8 cellular contexts compared by ENCODE assay signal in genomic region chr6:4281341-4282293, GRCh38.
DNase-seq lines count a peak whose midpoint lies in the region; ATAC-seq lines count a peak whose summit lies in the region.

No MANE protein-coding gene starts in this region.

- no peak overlapping the region for H3K9ac ChIP-seq in iPS-18a (ENCODE audit: low read length)

- H3K27me3 ChIP-seq in iPS-18a (ENCODE audit: control insufficient read depth, insufficient read depth, low read length), result peaks cover 37% of the 10 kb centered on the region

- no peaks in the 10 kb centered on the region for H3K4me1 ChIP-seq in iPS-18a (ENCODE audit: control insufficient read depth, low read depth, low read length)

- no peaks in the 10 kb centered on the region for H3K36me3 ChIP-seq in iPS-18a (ENCODE audit: control insufficient read depth, low read depth, low read length)

- no peak overlapping the region for H3K27ac ChIP-seq in iPS-18a (ENCODE audit: low read length)

- ATAC-seq in HG02973 (IDR thresholded peaks at IDR 0.05; ENCODE audit: unreplicated experiment), result peak; percentile 92

- no peaks in the 10 kb centered on the region for H3K9me3 ChIP-seq in iPS-18a (ENCODE audit: control insufficient read depth, low read depth, low read length)

- peak overlapping the region; percentile 53 for H3K4me3 ChIP-seq in iPS-18a (ENCODE audit: low read length)
- peak overlapping the region; percentile 20 for H3K4me3 ChIP-seq in skeletal muscle cell (ENCODE audit: low read depth, low read length)

- DNase-seq in activated CD8-positive, alpha-beta memory T cell treated with anti-CD3 and anti-CD28 coated beads, Interleukin-2, amount 50 U/mL, for 24 hours (ENCODE audit: extremely low read depth), result peak; percentile 5
- no peak for DNase-seq in activated CD8-positive, alpha-beta memory T cell treated with anti-CD3 and anti-CD28 coated beads, Interleukin-2, amount 50 U/mL, for 4 hours
- peak; percentile 91 for DNase-seq in NCI-H2171 treated with DMSO at 0.1 percent for 48 hours (lab: John Stamatoyannopoulos, UW)
- peak; percentile 72 for DNase-seq in astrocyte of the hippocampus (ENCODE audit: low read depth, low spot score)
- no peak for DNase-seq in skeletal muscle cell (ENCODE audit: low read depth)
- DNase-seq in OCI-M1 (lab: John Stamatoyannopoulos, UW), result no peak

Comparison
In these comparisons a context has a peak if more than half of its experiments do, and no peak if none do; other contexts are left out.
1. DNase-seq: peak in activated CD8-positive, alpha-beta memory T cell treated with anti-CD3 and anti-CD28 coated beads, Interleukin-2, amount 50 U/mL, for 24 hours (single experiment), NCI-H2171 treated with DMSO at 0.1 percent for 48 hours (single experiment) and astrocyte of the hippocampus (single experiment); none in activated CD8-positive, alpha-beta memory T cell treated with anti-CD3 and anti-CD28 coated beads, Interleukin-2, amount 50 U/mL, for 4 hours (single experiment), skeletal muscle cell (single experiment) and OCI-M1 (single experiment).